25 cellular contexts compared by ENCODE assay signal in the genomic region with DNA sequence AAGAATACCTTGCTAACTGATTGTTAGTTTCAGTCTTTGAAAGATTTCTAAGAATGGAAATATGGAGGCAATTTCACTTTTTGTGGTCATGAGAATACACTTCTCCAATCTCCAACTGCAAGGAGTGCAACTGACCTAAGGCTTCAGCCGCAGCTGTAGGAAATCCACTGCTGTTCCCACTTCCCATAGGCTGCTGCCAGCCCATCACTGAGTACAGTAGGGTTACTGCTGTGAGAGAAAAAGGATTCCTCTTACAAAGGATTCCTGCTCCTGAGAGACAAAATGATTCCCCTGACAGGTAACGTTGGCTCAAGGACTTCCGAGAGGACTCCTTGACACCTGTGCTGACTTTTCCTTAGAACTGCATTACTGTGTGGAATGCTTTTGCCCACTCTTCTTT.
"Had no signal": no experiment of that assay in that cellular context is flagged by ENCODE, and none has a peak within 500 bp of the region (broad histone marks: within the 10 kb centered on the region; RNA-seq: fewer than 3 reads in every experiment).

No MANE protein-coding gene starts in this region.

- H3K36me3 ChIP-seq: brain microvascular endothelial cell, left lung, ovary, right lobe of liver, tibial nerve, WERI-Rb-1 had no signal

- ATAC-seq: activated T-cell treated with anti-CD3 and anti-CD28 coated beads, Interleukin-2, amount 50 U/mL, for 4 hours; activated T-helper 17 cell treated with anti-CD3 and anti-CD28 coated beads, Interleukin-2, amount 50 U/mL, for 72 hours; effector memory CD8-positive, alpha-beta T cell; left lung; right lobe of liver had no signal

- H3K9me3 ChIP-seq: left lung, ovary, right lobe of liver, tibial nerve had no signal

- DNase-seq: activated CD4-positive, alpha-beta memory T cell treated with anti-CD3 and anti-CD28 coated beads, Interleukin-2, amount 10 ng/mL, durations not matched to agents 7 days and 5 days; activated CD4-positive, alpha-beta T cell treated with anti-CD3 and anti-CD28 coated beads, Interleukin-2, amount 10 ng/mL, durations not matched to agents 7 days and 5 days; activated CD4-positive, CD25-positive, alpha-beta regulatory T cell treated with anti-CD3 and anti-CD28 coated beads, Interleukin-2, amount 50 U/mL, for 72 hours; activated gamma-delta T cell treated with Interleukin-2 at 50 U/mL for 16 hours; activated naive CD4-positive, alpha-beta T cell treated with anti-CD3 and anti-CD28 coated beads, Interleukin-2, amount 50 U/mL, for 16 hours; activated T-cell treated with anti-CD3 and anti-CD28 coated beads, Interleukin-2, amount 50 U/mL, for 4 hours; amniotic stem cell; brain microvascular endothelial cell; cortex of kidney; effector memory CD8-positive, alpha-beta T cell; head of caudate nucleus; hippocampal formation; left lung; naive B cell; nephron progenitor cell; ovary; right lobe of liver; stimulated activated CD4-positive, alpha-beta T cell treated with anti-CD3 and anti-CD28 coated beads, Interleukin-2, amount 100 ng/mL, for 48 hours; stimulated activated naive CD4-positive, alpha-beta T cell treated with Interleukin-2 at 50 U/mL for 16 hours; T-helper 9 cell; WERI-Rb-1 had no signal

- FAIRE-seq: endothelial cell of umbilical vein had no signal

- H3K4me1 ChIP-seq: left lung, right lobe of liver, tibial nerve had no signal

- H3K4me3 ChIP-seq: left lung, lung, ovary, right lobe of liver, tibial nerve had no signal

- H3K27ac ChIP-seq: left lung, ovary, right lobe of liver, tibial nerve, WERI-Rb-1 had no signal

- H3K27me3 ChIP-seq: brain microvascular endothelial cell, left lung, ovary, right lobe of liver, tibial nerve had no signal
